In genomic region chr22:36197065-36197440, GRCh38 we compare ENCODE assay signal across 1 cellular context.
TF ChIP-seq lines count a peak whose summit lies in the region.

No MANE protein-coding gene starts in this region.

TF ChIP-seq in H1, 55 proteins besides CTCF, POLR2A, EP300 and RAD21:
- TF ChIP-seq YY1 (IDR thresholded peaks at IDR 0.05; ENCODE audit: low read depth, low read length) (0 out of 2 replicates have a peak, but pooled peaks have one; percentile 13), BCL11A (IDR thresholded peaks at IDR 0.05; ENCODE audit: low read depth in 2 of 2, low read length in 2 of 2) (no peak)
